ENCODE assay signal across 8 cellular contexts in the genomic region with DNA sequence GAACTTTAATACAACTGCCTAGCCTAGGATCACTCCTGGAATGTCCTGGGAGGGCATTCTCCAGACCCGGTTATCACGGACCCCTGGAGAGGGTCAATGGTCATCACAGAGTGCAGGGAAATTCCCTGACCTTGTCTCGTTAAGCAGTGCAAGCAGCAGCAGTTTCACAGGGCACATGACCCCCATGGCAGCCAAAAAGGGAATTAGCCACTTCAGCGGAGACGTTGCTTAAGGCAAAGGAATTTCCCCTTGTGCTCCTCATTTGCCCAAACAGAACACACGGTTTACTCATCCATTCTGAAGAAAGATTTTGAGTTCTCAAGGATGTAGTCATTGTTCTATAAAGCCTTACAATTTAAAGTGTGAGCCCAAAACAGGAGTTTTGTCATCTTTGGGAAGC.
DNase-seq lines count a peak whose midpoint lies in the region; ATAC-seq and TF ChIP-seq lines count a peak whose summit lies in the region.

No MANE protein-coding gene starts in this region.

- DNase-seq in EH (ENCODE audit: low read depth) (peak; percentile 96), SK-MEL-5 (ENCODE audit: low read depth, low spot score) (peak; percentile 65), glomerular visceral epithelial cell (ENCODE audit: extremely low spot score) (peak; percentile 83), psoas muscle (peak in 1 of 2 donors; percentile 53), NCI-H2107 (lab: John Stamatoyannopoulos, UW) (no peak)

- no peaks in the 10 kb centered on the region for H3K27me3 ChIP-seq in psoas muscle (ENCODE audit: insufficient read depth in 3 of 3, low read length in 2 of 3)

- H3K27ac ChIP-seq in psoas muscle = no peak overlapping the region

- H3K4me1 ChIP-seq in psoas muscle = peaks cover 4% of the 10 kb centered on the region

- no peak overlapping the region for H3K4me3 ChIP-seq in psoas muscle

- TF ChIP-seq CTCF in psoas muscle (IDR thresholded peaks at IDR 0.05) = no peak

- WGBS in psoas muscle, 3 donors = 13 to 26% (median 18%) methylated on average over 6 of the region's 6 CpGs

- no peaks in the 10 kb centered on the region for H3K9me3 ChIP-seq in psoas muscle

- in situ Hi-C loops in SK-MEL-5 (cut with HindIII; ENCODE audit: low pct_unique_long_range_greater_than_20kb, low sequenced_read_pairs) = no loop called here

- peak; percentile 30 to 82 (median 72) for ATAC-seq in psoas muscle
- no peak for ATAC-seq in HG02678 (IDR thresholded peaks at IDR 0.05; ENCODE audit: unreplicated experiment)
- no peak for ATAC-seq in GM21528 (IDR thresholded peaks at IDR 0.05; ENCODE audit: low FRiP score, unreplicated experiment)
- no peak for ATAC-seq in HG03039 (IDR thresholded peaks at IDR 0.05; ENCODE audit: unreplicated experiment)

- H3K36me3 ChIP-seq in psoas muscle (ENCODE audit: insufficient read depth in 1 of 2, low read depth in 1 of 2) = no peaks in the 10 kb centered on the region

- intact Hi-C loops in psoas muscle (cut with DNase I) = loop anchor here (2.0 to 10.0 kb wide), 2 partner anchors 665 to 667 kb away; no protein-coding TSS in a partner anchor

Comparison
In these comparisons a context has a peak if more than half of its experiments do, and no peak if none do; other contexts are left out.
1. ATAC-seq: peak in psoas muscle (4 of 4); none in HG02678 (single experiment), GM21528 (single experiment) and HG03039 (single experiment).